Comparison of ENCODE assay signal across 26 cellular contexts in the genomic region with DNA sequence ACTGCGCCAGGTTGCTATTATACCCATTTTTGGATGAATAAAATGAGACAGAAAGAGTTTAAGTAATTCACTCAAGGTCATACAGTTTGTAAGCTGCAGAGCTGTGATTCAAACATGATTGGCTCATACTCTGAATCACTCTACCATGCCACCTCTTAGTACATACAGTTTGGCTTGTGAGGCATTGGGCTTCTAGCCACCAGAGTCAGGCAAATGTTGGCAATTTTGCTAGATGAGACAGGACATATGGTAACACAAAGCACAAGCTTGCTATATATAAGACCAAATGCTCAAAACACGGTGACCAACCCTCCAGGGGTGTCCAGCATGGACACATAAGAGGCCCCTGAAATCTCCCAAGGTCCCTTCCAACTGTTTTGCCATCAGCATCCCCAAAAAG.
"Had no signal": no experiment of that assay in that cellular context is flagged by ENCODE, and none has a peak within 500 bp of the region (broad histone marks: within the 10 kb centered on the region; RNA-seq: fewer than 3 reads in every experiment).

No MANE protein-coding gene starts in this region.

- ATAC-seq: activated CD8-positive, alpha-beta T cell treated with anti-CD3 and anti-CD28 coated beads, Interleukin-2, amount 10 ng/mL, durations not matched to agents 7 days and 5 days; K562 had no signal

- DNase-seq: activated CD4-positive, alpha-beta T cell treated with anti-CD3 and anti-CD28 coated beads, Interleukin-2, amount 10 ng/mL, durations not matched to agents 24 days and 14 days; activated CD4-positive, alpha-beta T cell treated with anti-CD3 and anti-CD28 coated beads, Interleukin-2, amount 50 U/mL, for 48 hours; activated CD8-positive, alpha-beta T cell treated with anti-CD3 and anti-CD28 coated beads, Interleukin-2, amount 10 ng/mL, durations not matched to agents 7 days and 5 days; activated gamma-delta T cell; activated naive CD4-positive, alpha-beta T cell treated with Interleukin-2 at 50 U/mL for 16 hours; activated naive CD8-positive, alpha-beta T cell treated with anti-CD3 and anti-CD28 coated beads, Interleukin-2, amount 10 ng/mL, durations not matched to agents 7 days and 5 days; activated T-cell treated with anti-CD3 and anti-CD28 coated beads, Interleukin-2, amount 50 U/mL, for 24 hours; amygdala; caudate nucleus; cerebellar nuclear complex; MM.1S; MV-4-11; NCI-H1092; NCI-H1436 treated with DMSO at 0.1 percent for 48 hours; NCI-H187; NCI-H2029 treated with DMSO at 0.1 percent for 48 hours; NCI-H2107; NCI-H2171; NCI-H510A; NCI-H526 treated with DMSO at 0.1 percent for 48 hours; PC-9; Right ventricle myocardium superior; SJCRH30 had no signal

- H3K9me3 ChIP-seq: ascending aorta, SJCRH30 had no signal

- H3K27ac ChIP-seq: ascending aorta, PC-9, SJCRH30, SK-N-MC had no signal

- H3K27me3 ChIP-seq: ascending aorta, SJCRH30 had no signal

- H3K36me3 ChIP-seq: ascending aorta, SJCRH30 had no signal

- H3K4me2 ChIP-seq: PC-9 had no signal

- H2AFZ ChIP-seq: PC-9 had no signal

- H3K4me3 ChIP-seq: ascending aorta, K562, PC-9, SJCRH30, SK-N-MC had no signal

- H3K4me1 ChIP-seq: ascending aorta, SJCRH30 had no signal
